Comparison of ENCODE assay signal across 12 cellular contexts in genomic region chr7:12322903-12323300, GRCh38.
DNase-seq lines count a peak whose midpoint lies in the region; ATAC-seq, FAIRE-seq and TF ChIP-seq lines count a peak whose summit lies in the region.
"Had no signal": no experiment of that assay in that cellular context is flagged by ENCODE, and none has a peak within 500 bp of the region (broad histone marks: within the 10 kb centered on the region; RNA-seq: fewer than 3 reads in every experiment).

No MANE protein-coding gene starts in this region.

- H3K4me3 Mint-ChIP-seq in MCF 10A (ENCODE audit: unreplicated experiment): no peak overlapping the region
- no peak overlapping the region for H3K4me3 Mint-ChIP-seq in Caco-2 (ENCODE audit: unreplicated experiment)
- H3K4me3 Mint-ChIP-seq: natural killer cell had no signal

- H3K27me3 ChIP-seq in breast epithelium: no peaks in the 10 kb centered on the region
- H3K27me3 ChIP-seq in Caco-2 (replicated peaks; ENCODE audit: control insufficient read depth, insufficient read depth, low read length): no peaks in the 10 kb centered on the region
- H3K27me3 ChIP-seq: gastroesophageal sphincter, upper lobe of left lung had no signal

- TF ChIP-seq CTCF in MCF 10A (IDR thresholded peaks at IDR 0.05; ENCODE audit: unreplicated experiment) (no peak), breast epithelium (IDR thresholded peaks at IDR 0.05) (no peak), Caco-2 (IDR thresholded peaks at IDR 0.05; ENCODE audit: insufficient read depth in 1 of 2, low read depth in 1 of 2, low read length in 1 of 2, severe bottlenecking in 1 of 2, unreplicated experiment in 1 of 2) (no peak)

- H3K4me1 Mint-ChIP-seq in MCF 10A (ENCODE audit: insufficient read depth, unreplicated experiment): no peaks in the 10 kb centered on the region
- H3K4me1 Mint-ChIP-seq in Caco-2 (ENCODE audit: low read depth, unreplicated experiment): no peaks in the 10 kb centered on the region
- H3K4me1 Mint-ChIP-seq: natural killer cell had no signal

- TF ChIP-seq POLR2A in breast epithelium (IDR thresholded peaks at IDR 0.05): no peak
- no peak for TF ChIP-seq POLR2A in H54 (IDR thresholded peaks at IDR 0.05; ENCODE audit: low read depth, low read length)

- no peak overlapping the region for H3K27ac ChIP-seq in breast epithelium
- H3K27ac ChIP-seq: gastroesophageal sphincter, RWPE1, upper lobe of left lung had no signal

- no peaks in the 10 kb centered on the region for H3K36me3 ChIP-seq in breast epithelium
- no peaks in the 10 kb centered on the region for H3K36me3 ChIP-seq in Caco-2 (ENCODE audit: control insufficient read depth, insufficient read depth, low read length)
- H3K36me3 ChIP-seq: gastroesophageal sphincter, upper lobe of left lung had no signal

- H3K4me1 ChIP-seq in breast epithelium: no peaks in the 10 kb centered on the region
- no peaks in the 10 kb centered on the region for H3K4me1 ChIP-seq in Caco-2
- H3K4me1 ChIP-seq: gastroesophageal sphincter, upper lobe of left lung had no signal

- intact Hi-C loops in MCF 10A (cut with micrococcal nuclease) (loop anchor here (1.0 to 10.0 kb wide), 6 partner anchors 112 to 951 kb away; partner anchors contain the start of gene TMEM106B), breast epithelium (cut with DNase I; ENCODE audit: low total_unique reads) (no loop called here), Caco-2 (cut with micrococcal nuclease; ENCODE audit: unreplicated experiment) (loop anchor here (1.0 to 2.0 kb wide), 4 partner anchors 78 to 488 kb away; no protein-coding TSS in a partner anchor)

- no peak overlapping the region for H3K27ac Mint-ChIP-seq in MCF 10A (ENCODE audit: low read depth, unreplicated experiment)
- H3K27ac Mint-ChIP-seq in Caco-2 (ENCODE audit: unreplicated experiment): no peak overlapping the region
- H3K27ac Mint-ChIP-seq: natural killer cell had no signal

- CTCF ChIA-PET in MCF 10A (lab: Yijun Ruan, JAX): interaction anchor here (0.5 to 2.5 kb wide), 17 partner anchors 15 to 1542 kb away, joined by 3 to 12 read pairs (median 3); partner anchors contain the start of gene TMEM106B
- CTCF ChIA-PET in Caco-2 (lab: Charles Lee): interaction anchor here (0.6 to 1.2 kb wide), 7 partner anchors 79 to 574 kb away, joined by 3 to 13 read pairs (median 4); partner anchors contain the start of genes THSD7A and TMEM106B

- ATAC-seq in HG03558 (IDR thresholded peaks at IDR 0.05; ENCODE audit: extremely low read depth, unreplicated experiment) (peak; percentile 71), HG02763 (IDR thresholded peaks at IDR 0.05; ENCODE audit: unreplicated experiment) (no peak)
- ATAC-seq: gastroesophageal sphincter, natural killer cell had no signal

- H3K27me3 Mint-ChIP-seq in MCF 10A (ENCODE audit: insufficient read depth, unreplicated experiment) (no peaks in the 10 kb centered on the region), Caco-2 (ENCODE audit: insufficient read depth, unreplicated experiment) (no peaks in the 10 kb centered on the region)

- POLR2A ChIA-PET in MCF 10A (lab: Yijun Ruan, JAX): interaction anchor here (0.6 to 1.4 kb wide), 2 partner anchors 13 to 112 kb away, joined by 3 to 4 read pairs; partner anchors contain the start of gene TMEM106B
- POLR2A ChIA-PET in Caco-2 (lab: Charles Lee): no interaction called here

- H3K4me3 ChIP-seq in breast epithelium (no peak overlapping the region), Caco-2 (ENCODE audit: low read depth, low read length) (no peak overlapping the region)
- H3K4me3 ChIP-seq: gastroesophageal sphincter, upper lobe of left lung had no signal

- no peaks in the 10 kb centered on the region for H3K9me3 ChIP-seq in breast epithelium
- no peaks in the 10 kb centered on the region for H3K9me3 ChIP-seq in Caco-2
- H3K9me3 ChIP-seq: gastroesophageal sphincter, upper lobe of left lung had no signal

- H3K9me3 Mint-ChIP-seq in MCF 10A (ENCODE audit: unreplicated experiment) (no peaks in the 10 kb centered on the region), Caco-2 (ENCODE audit: unreplicated experiment) (no peaks in the 10 kb centered on the region)
- H3K9me3 Mint-ChIP-seq: natural killer cell had no signal

- BruUV-seq in MCF 10A (replicated peaks; lab: Mats Ljungman, UMichigan) (no TSS peak), Caco-2 (replicated peaks; lab: Mats Ljungman, UMichigan) (no TSS peak)

- DNase-seq in MCF 10A (ENCODE audit: unreplicated experiment) (peak; percentile 11), breast epithelium (ENCODE audit: low spot score in 2 of 2) (no peak), H54 (ENCODE audit: insufficient read length, low spot score) (no peak), iPS-NIHi11 (ENCODE audit: low spot score) (no peak), Caco-2 (no peak), NCI-H2171 treated with DMSO at 0.1 percent for 48 hours (lab: John Stamatoyannopoulos, UW) (no peak)
- DNase-seq: natural killer cell, upper lobe of left lung had no signal

- FAIRE-seq in H54 (lab: Jason Lieb, UNC): peak; percentile 95

- H3K36me3 Mint-ChIP-seq in MCF 10A (ENCODE audit: insufficient read depth, unreplicated experiment): no peaks in the 10 kb centered on the region
- no peaks in the 10 kb centered on the region for H3K36me3 Mint-ChIP-seq in Caco-2 (ENCODE audit: insufficient read depth, unreplicated experiment)
- H3K36me3 Mint-ChIP-seq: natural killer cell had no signal
